Comparison of ENCODE assay signal across 16 cellular contexts in genomic region chr1:224253721-224254120, GRCh38.
"Had no signal": no experiment of that assay in that cellular context is flagged by ENCODE, and none has a peak within 500 bp of the region (broad histone marks: within the 10 kb centered on the region; RNA-seq: fewer than 3 reads in every experiment).

No MANE protein-coding gene starts in this region.

- ATAC-seq: activated naive CD4-positive, alpha-beta T cell treated with anti-CD3 and anti-CD28 coated beads, Interleukin-2, amount 50 U/mL, for 72 hours; T-cell had no signal

- DNase-seq: activated CD8-positive, alpha-beta memory T cell treated with anti-CD3 and anti-CD28 coated beads for 24 hours; activated effector memory CD4-positive, alpha-beta T cell treated with Interleukin-2 at 50 U/mL for 16 hours; amniotic stem cell; effector CD8-positive, alpha-beta T cell; hypothalamus; naive B cell; retina; stimulated activated CD4-positive, alpha-beta T cell treated with anti-CD3 and anti-CD28 coated beads, Interleukin-4, amount 100 ng/mL, for 1 hour; stimulated activated CD8-positive, alpha-beta memory T cell treated with anti-CD3 and anti-CD28 coated beads, Interleukin-4, amount 100 ng/mL, for 48 hours; T-cell; T1000; upper lobe of left lung had no signal

- H3K27me3 ChIP-seq: cardiac muscle cell, upper lobe of left lung had no signal

- H3K4me3 ChIP-seq: cardiac muscle cell, coronary artery, lung, upper lobe of left lung had no signal
